Comparison of ENCODE assay signal across 11 cellular contexts in the genomic region with DNA sequence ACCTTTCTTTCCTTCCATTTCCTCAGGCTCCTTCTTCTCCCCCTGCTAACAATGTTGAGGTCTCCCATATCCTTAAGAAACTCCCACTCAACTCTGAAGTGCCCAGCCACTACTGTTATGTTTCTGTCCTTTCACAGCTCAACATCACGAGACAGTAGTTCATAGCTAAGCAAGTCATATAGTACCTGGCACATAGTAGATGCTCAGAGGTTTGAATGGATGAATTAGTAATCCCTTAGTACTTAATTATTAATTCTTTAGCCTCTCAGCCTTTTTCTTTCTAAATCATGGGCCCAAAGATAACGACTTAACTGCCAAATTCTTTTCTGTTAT. TPM values are rescaled to one million over a fixed set of nuclear protein-coding genes. Genes with fewer than 3 reads are reported as not detected.
DNase-seq lines count a peak whose midpoint lies in the region; ATAC-seq and TF ChIP-seq lines count a peak whose summit lies in the region.
"Had no signal": no experiment of that assay in that cellular context is flagged by ENCODE, and none has a peak within 500 bp of the region (broad histone marks: within the 10 kb centered on the region; RNA-seq: fewer than 3 reads in every experiment).

No MANE protein-coding gene starts in this region.

- TF ChIP-seq CTCF in RWPE2 (IDR thresholded peaks at IDR 0.05; ENCODE audit: poor library complexity, severe bottlenecking) (no peak), neural progenitor cell (IDR thresholded peaks at IDR 0.05) (no peak)

- H3K4me1 Mint-ChIP-seq in T-helper 2 cell treated with Interferon-gamma antibody and Interleukin-4, amounts not matched to agents 5 μg/mL and 100 μg/mL, for 36 hours (ENCODE audit: low read depth), result peaks cover 30% of the 10 kb centered on the region
- H3K4me1 Mint-ChIP-seq in neural progenitor cell, result no peaks in the 10 kb centered on the region

- H2AFZ ChIP-seq in neural progenitor cell (replicated peaks), result no peak overlapping the region

- ATAC-seq in HG02610 (IDR thresholded peaks at IDR 0.05; ENCODE audit: unreplicated experiment), result peak; percentile 77
- peak; percentile 19; the same call in 1 of the 3 replicates for ATAC-seq in RWPE2 (ENCODE audit: low read depth)
- ATAC-seq: gastrocnemius medialis had no signal

- peaks cover 14% of the 10 kb centered on the region for H3K79me2 ChIP-seq in neural progenitor cell (ENCODE audit: low read depth)

- H3K9me3 Mint-ChIP-seq in T-helper 2 cell treated with Interferon-gamma antibody and Interleukin-4, amounts not matched to agents 5 μg/mL and 100 μg/mL, for 36 hours, result no peaks in the 10 kb centered on the region
- H3K9me3 Mint-ChIP-seq in neural progenitor cell, result no peaks in the 10 kb centered on the region

- no peaks in the 10 kb centered on the region for H3K27me3 Mint-ChIP-seq in T-helper 2 cell treated with Interferon-gamma antibody and Interleukin-4, amounts not matched to agents 5 μg/mL and 100 μg/mL, for 36 hours (ENCODE audit: low read depth)
- H3K27me3 Mint-ChIP-seq in neural progenitor cell (ENCODE audit: insufficient read depth, low read depth), result peaks cover 3% of the 10 kb centered on the region

- H3K27ac ChIP-seq in RWPE2 (ENCODE audit: poor library complexity, severe bottlenecking) (peak overlapping the region; percentile 23), neural progenitor cell (no peak overlapping the region)
- H3K27ac ChIP-seq: gastrocnemius medialis, ovary had no signal

- no peak overlapping the region for H3K4me3 Mint-ChIP-seq in T-helper 2 cell treated with Interferon-gamma antibody and Interleukin-4, amounts not matched to agents 5 μg/mL and 100 μg/mL, for 36 hours
- no peak overlapping the region for H3K4me3 Mint-ChIP-seq in neural progenitor cell

- no peaks in the 10 kb centered on the region for H4K20me1 ChIP-seq in neural progenitor cell (ENCODE audit: low read depth)

- H3F3A ChIP-seq in neural progenitor cell (ENCODE audit: low read depth), result no peaks in the 10 kb centered on the region

- peak overlapping the region; percentile 55 for H3K27ac Mint-ChIP-seq in T-helper 2 cell treated with Interferon-gamma antibody and Interleukin-4, amounts not matched to agents 5 μg/mL and 100 μg/mL, for 36 hours
- no peak overlapping the region for H3K27ac Mint-ChIP-seq in neural progenitor cell

- H3K36me3 ChIP-seq in RWPE2 (ENCODE audit: low read depth) (peaks cover 9% of the 10 kb centered on the region), neural progenitor cell (no peaks in the 10 kb centered on the region)
- H3K36me3 ChIP-seq: ovary had no signal

- no peak overlapping the region for H3K4me2 ChIP-seq in neural progenitor cell

- no peaks in the 10 kb centered on the region for H3K27me3 ChIP-seq in RWPE2 (ENCODE audit: insufficient read depth, poor library complexity, severe bottlenecking)
- no peaks in the 10 kb centered on the region for H3K27me3 ChIP-seq in neural progenitor cell
- H3K27me3 ChIP-seq: gastrocnemius medialis, ovary had no signal

- H3K36me3 Mint-ChIP-seq in T-helper 2 cell treated with Interferon-gamma antibody and Interleukin-4, amounts not matched to agents 5 μg/mL and 100 μg/mL, for 36 hours (ENCODE audit: low read depth), result peaks cover 49% of the 10 kb centered on the region
- peaks cover 18% of the 10 kb centered on the region for H3K36me3 Mint-ChIP-seq in neural progenitor cell

- H3K4me1 ChIP-seq in RWPE2 (ENCODE audit: insufficient read depth, poor library complexity, severe bottlenecking), result peaks cover 11% of the 10 kb centered on the region
- no peaks in the 10 kb centered on the region for H3K4me1 ChIP-seq in neural progenitor cell

- H3K9me3 ChIP-seq in RWPE2 (ENCODE audit: severe bottlenecking) (no peaks in the 10 kb centered on the region), neural progenitor cell (ENCODE audit: low read depth) (no peaks in the 10 kb centered on the region)
- H3K9me3 ChIP-seq: gastrocnemius medialis, ovary had no signal

- no peak for DNase-seq in T-helper 2 cell treated with Interferon-gamma antibody and Interleukin-4, amounts not matched to agents 5 μg/mL and 100 μg/mL, for 36 hours (ENCODE audit: low spot score)
- DNase-seq in T-helper 2 cell (no peak), RWPE2 (ENCODE audit: low spot score) (no peak), renal cortical epithelial cell (ENCODE audit: low read depth) (peak; percentile 77), midbrain (lab: John Stamatoyannopoulos, UW) (no peak), neural progenitor cell (ENCODE audit: low spot score) (no peak)
- no peak for DNase-seq in stimulated activated CD8-positive, alpha-beta memory T cell treated with anti-CD3 and anti-CD28 coated beads, Interleukin-4, amount 100 ng/mL, for 48 hours
- DNase-seq: activated effector memory CD4-positive, alpha-beta T cell treated with Interleukin-2 at 50 U/mL for 16 hours; gastrocnemius medialis; ovary had no signal

- no peak overlapping the region for H3K9ac ChIP-seq in neural progenitor cell

- H3K4me3 ChIP-seq in RWPE2 (ENCODE audit: severe bottlenecking) (no peak overlapping the region), neural progenitor cell (no peak overlapping the region)
- H3K4me3 ChIP-seq: gastrocnemius medialis, ovary had no signal

RNA-seq across cellular contexts. Expression of a gene that starts 22.6 kb away (rescaled TPM):
- total RNA-seq in renal cortical epithelial cell (10.2 and 18.1 TPM in 2 replicates), neural progenitor cell (ENCODE audit: low replicate concordance) (7.0 and 9.3 TPM in 2 replicates)
